In genomic region chr5:92899611-92900010, GRCh38 we compare ENCODE assay signal across 1 cellular context.
TF ChIP-seq lines count a peak whose summit lies in the region.

No MANE protein-coding gene starts in this region.

TF ChIP-seq in HepG2, 621 proteins besides CTCF, POLR2A, EP300 and RAD21 (continued from another document):
- TF ChIP-seq ARID5B (CRISPR knock-in tag; IDR thresholded peaks at IDR 0.05), result peak; percentile 80
- no peak for TF ChIP-seq ZNF639 (CRISPR knock-in tag; conservative IDR thresholded peaks at IDR 0.05)
- TF ChIP-seq, protein P1, sequence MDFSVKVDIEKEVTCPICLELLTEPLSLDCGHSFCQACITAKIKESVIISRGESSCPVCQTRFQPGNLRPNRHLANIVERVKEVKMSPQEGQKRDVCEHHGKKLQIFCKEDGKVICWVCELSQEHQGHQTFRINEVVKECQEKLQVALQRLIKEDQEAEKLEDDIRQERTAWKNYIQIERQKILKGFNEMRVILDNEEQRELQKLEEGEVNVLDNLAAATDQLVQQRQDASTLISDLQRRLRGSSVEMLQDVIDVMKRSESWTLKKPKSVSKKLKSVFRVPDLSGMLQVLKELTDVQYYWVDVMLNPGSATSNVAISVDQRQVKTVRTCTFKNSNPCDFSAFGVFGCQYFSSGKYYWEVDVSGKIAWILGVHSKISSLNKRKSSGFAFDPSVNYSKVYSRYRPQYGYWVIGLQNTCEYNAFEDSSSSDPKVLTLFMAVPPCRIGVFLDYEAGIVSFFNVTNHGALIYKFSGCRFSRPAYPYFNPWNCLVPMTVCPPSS (IDR thresholded peaks at IDR 0.05), result no peak
- no peak for TF ChIP-seq NRL (CRISPR knock-in tag; IDR thresholded peaks at IDR 0.05; ENCODE audit: borderline replicate concordance)
- TF ChIP-seq, protein P2, sequence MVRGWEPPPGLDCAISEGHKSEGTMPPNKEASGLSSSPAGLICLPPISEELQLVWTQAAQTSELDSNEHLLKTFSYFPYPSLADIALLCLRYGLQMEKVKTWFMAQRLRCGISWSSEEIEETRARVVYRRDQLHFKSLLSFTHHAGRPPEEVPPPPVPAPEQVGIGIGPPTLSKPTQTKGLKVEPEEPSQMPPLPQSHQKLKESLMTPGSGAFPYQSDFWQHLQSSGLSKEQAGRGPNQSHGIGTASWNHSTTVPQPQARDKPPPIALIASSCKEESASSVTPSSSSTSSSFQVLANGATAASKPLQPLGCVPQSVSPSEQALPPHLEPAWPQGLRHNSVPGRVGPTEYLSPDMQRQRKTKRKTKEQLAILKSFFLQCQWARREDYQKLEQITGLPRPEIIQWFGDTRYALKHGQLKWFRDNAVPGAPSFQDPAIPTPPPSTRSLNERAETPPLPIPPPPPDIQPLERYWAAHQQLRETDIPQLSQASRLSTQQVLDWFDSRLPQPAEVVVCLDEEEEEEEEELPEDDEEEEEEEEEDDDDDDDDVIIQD (CRISPR knock-in tag; IDR thresholded peaks at IDR 0.05; ENCODE audit: low read depth), result peak; percentile 97
- TF ChIP-seq, protein P3, sequence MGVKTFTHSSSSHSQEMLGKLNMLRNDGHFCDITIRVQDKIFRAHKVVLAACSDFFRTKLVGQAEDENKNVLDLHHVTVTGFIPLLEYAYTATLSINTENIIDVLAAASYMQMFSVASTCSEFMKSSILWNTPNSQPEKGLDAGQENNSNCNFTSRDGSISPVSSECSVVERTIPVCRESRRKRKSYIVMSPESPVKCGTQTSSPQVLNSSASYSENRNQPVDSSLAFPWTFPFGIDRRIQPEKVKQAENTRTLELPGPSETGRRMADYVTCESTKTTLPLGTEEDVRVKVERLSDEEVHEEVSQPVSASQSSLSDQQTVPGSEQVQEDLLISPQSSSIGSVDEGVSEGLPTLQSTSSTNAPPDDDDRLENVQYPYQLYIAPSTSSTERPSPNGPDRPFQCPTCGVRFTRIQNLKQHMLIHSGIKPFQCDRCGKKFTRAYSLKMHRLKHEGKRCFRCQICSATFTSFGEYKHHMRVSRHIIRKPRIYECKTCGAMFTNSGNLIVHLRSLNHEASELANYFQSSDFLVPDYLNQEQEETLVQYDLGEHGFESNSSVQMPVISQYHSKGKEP (CRISPR knock-in tag; IDR thresholded peaks at IDR 0.05), result no peak
